9 cellular contexts compared by ENCODE assay signal in the genomic region with DNA sequence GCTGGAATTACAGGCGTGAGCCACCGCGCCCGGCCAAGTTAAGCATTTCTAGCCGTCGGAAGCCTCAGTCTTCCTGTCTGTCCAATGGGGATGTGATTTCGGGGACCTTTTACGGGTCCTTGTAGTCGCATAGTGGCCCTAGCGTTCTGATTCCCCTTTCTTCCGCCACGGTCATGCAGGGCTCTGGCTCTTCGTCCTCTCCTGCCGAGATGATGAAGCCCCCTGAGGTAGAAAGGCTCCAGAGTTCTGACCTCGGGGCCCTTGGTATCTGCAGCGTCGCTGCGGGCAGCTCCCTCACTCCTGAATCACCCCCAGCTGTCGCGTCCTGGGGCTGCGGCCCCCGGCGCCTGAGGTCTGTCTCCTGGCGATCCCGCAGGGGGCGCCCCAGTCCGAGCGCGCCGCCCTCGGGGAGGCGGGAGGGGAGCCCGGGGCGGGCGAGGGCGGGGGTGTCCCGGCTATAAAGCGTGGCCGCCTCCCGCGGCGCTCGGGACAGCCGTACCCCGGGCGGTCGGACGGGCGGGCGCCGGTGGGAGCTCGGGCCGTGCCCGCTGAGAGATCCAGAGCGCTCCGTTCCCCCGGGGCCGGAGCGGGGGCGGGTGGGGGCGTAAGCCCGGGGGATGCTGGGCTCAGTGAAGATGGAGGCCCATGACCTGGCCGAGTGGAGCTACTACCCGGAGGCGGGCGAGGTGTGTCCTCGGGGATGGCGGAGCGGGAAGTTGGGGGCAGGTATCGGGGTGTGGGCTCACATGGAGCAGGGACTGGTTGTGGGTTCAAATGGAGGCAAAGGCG. TPM values are rescaled to one million over a fixed set of nuclear protein-coding genes. Genes with fewer than 3 reads are reported as not detected.
DNase-seq lines count a peak whose midpoint lies in the region; ATAC-seq and TF ChIP-seq lines count a peak whose summit lies in the region.
"Had no signal": no experiment of that assay in that cellular context is flagged by ENCODE, and none has a peak within 500 bp of the region (broad histone marks: within the 10 kb centered on the region; RNA-seq: fewer than 3 reads in every experiment).

A gene (plus strand): TSS at position 487 of the 789 bp plus-strand sequence. CDS start 131 bp downstream, at position 618.

- H3K27ac ChIP-seq in BLaER1 treated with 17β-estradiol and CSF1 and Interleukin-3, amounts not matched to agents 10 nM and 100 nM: peak within 1 kb of the TSS in 4 of 11 experiments; percentile 93 to 99 (median 94); a peak in 5 of 22 replicates
- H3K27ac ChIP-seq in parathyroid adenoma: no peak within 1 kb of the TSS

- DNase-seq in NCI-H748 treated with DMSO at 0.1 percent for 48 hours (lab: John Stamatoyannopoulos, UW): peak; percentile 49
- DNase-seq in glomerular visceral epithelial cell (ENCODE audit: extremely low spot score): peak; percentile 69
- no peak for DNase-seq in occipital lobe (lab: John Stamatoyannopoulos, UW)
- no peak for DNase-seq in lower leg skin (ENCODE audit: low spot score in 2 of 2)

- peak within 1 kb of the TSS; percentile 92 for H3K27ac Mint-ChIP-seq in activated T-helper 17 cell treated with anti-CD3 and anti-CD28 coated beads, Interleukin-2, amount 50 U/mL, for 72 hours

- peak within 1 kb of the TSS in 9 of 11 experiments; percentile 51 to 99 (median 95); a peak in 16 of 22 replicates for H3K9ac ChIP-seq in BLaER1 treated with 17β-estradiol and CSF1 and Interleukin-3, amounts not matched to agents 10 nM and 100 nM
- H3K9ac ChIP-seq in parathyroid adenoma: no peak within 1 kb of the TSS

- peak; percentile 36 for TF ChIP-seq CTCF in parathyroid adenoma (IDR thresholded peaks at IDR 0.05)
- TF ChIP-seq CTCF in lower leg skin (IDR thresholded peaks at IDR 0.05): no peak

- peak; percentile 35 for ATAC-seq in GM21423 (IDR thresholded peaks at IDR 0.05; ENCODE audit: unreplicated experiment)
- ATAC-seq in activated T-helper 17 cell treated with anti-CD3 and anti-CD28 coated beads, Interleukin-2, amount 50 U/mL, for 72 hours (replicated peaks): peak; percentile 56

- H4K20me1 ChIP-seq in BLaER1 treated with 17β-estradiol and CSF1 and Interleukin-3, amounts not matched to agents 10 nM and 100 nM: peaks cover 4 to 28% (median 19%) of the 10 kb centered on the region in 11 experiments; a peak in 16 of 22 replicates

- H3K36me3 Mint-ChIP-seq in activated T-helper 17 cell treated with anti-CD3 and anti-CD28 coated beads, Interleukin-2, amount 50 U/mL, for 72 hours (ENCODE audit: low read depth): peaks cover 35% of the 10 kb centered on the region

- H2AFZ ChIP-seq in parathyroid adenoma: peak within 1 kb of the TSS; percentile 82

- peaks cover 3% of the 10 kb centered on the region for H3K79me2 ChIP-seq in parathyroid adenoma

- H3K4me1 ChIP-seq in BLaER1 treated with 17β-estradiol and CSF1 and Interleukin-3, amounts not matched to agents 10 nM and 100 nM: peaks cover 21 to 26% (median 24%) of the 10 kb centered on the region in 10 experiments
- H3K4me1 ChIP-seq in parathyroid adenoma: peaks cover 3% of the 10 kb centered on the region

- peaks cover 18 to 29% (median 21%) of the 10 kb centered on the region in 11 experiments for H3K36me3 ChIP-seq in BLaER1 treated with 17β-estradiol and CSF1 and Interleukin-3, amounts not matched to agents 10 nM and 100 nM
- no peaks in the 10 kb centered on the region for H3K36me3 ChIP-seq in parathyroid adenoma (ENCODE audit: control insufficient read depth, insufficient read depth, low read length)

- H3K27me3 Mint-ChIP-seq in activated T-helper 17 cell treated with anti-CD3 and anti-CD28 coated beads, Interleukin-2, amount 50 U/mL, for 72 hours: peaks cover 4% of the 10 kb centered on the region

- 5 to 10% methylated on average over 25 to 27 of the region's 71 CpGs for WGBS in lower leg skin, 2 donors

- no peaks in the 10 kb centered on the region for H3K9me3 ChIP-seq in BLaER1 treated with 17β-estradiol and CSF1 and Interleukin-3, amounts not matched to agents 10 nM and 100 nM (replicated peaks in 1 of 11)
- no peaks in the 10 kb centered on the region for H3K9me3 ChIP-seq in parathyroid adenoma (ENCODE audit: control insufficient read depth, low read length)

- peak within 1 kb of the TSS; percentile 93 for H3K4me3 Mint-ChIP-seq in activated T-helper 17 cell treated with anti-CD3 and anti-CD28 coated beads, Interleukin-2, amount 50 U/mL, for 72 hours

- H3K4me2 ChIP-seq in BLaER1 treated with 17β-estradiol and CSF1 and Interleukin-3, amounts not matched to agents 10 nM and 100 nM: peak within 1 kb of the TSS; percentile 78 to 96 (median 86)
- H3K4me2 ChIP-seq in parathyroid adenoma (ENCODE audit: low read length): peak within 1 kb of the TSS; percentile 63

- TF ChIP-seq POLR2A in lower leg skin (IDR thresholded peaks at IDR 0.05): no peak

- peaks cover 31 to 48% (median 42%) of the 10 kb centered on the region in 11 experiments for H3K27me3 ChIP-seq in BLaER1 treated with 17β-estradiol and CSF1 and Interleukin-3, amounts not matched to agents 10 nM and 100 nM
- no peaks in the 10 kb centered on the region for H3K27me3 ChIP-seq in parathyroid adenoma (ENCODE audit: control insufficient read depth, insufficient read depth, low read length)

- intact Hi-C loops in lower leg skin (cut with DNase I; ENCODE audit: low total_unique reads): no loop called here

- peaks cover 11% of the 10 kb centered on the region for H3K4me1 Mint-ChIP-seq in activated T-helper 17 cell treated with anti-CD3 and anti-CD28 coated beads, Interleukin-2, amount 50 U/mL, for 72 hours

- H3K9me3 Mint-ChIP-seq in activated T-helper 17 cell treated with anti-CD3 and anti-CD28 coated beads, Interleukin-2, amount 50 U/mL, for 72 hours: no peaks in the 10 kb centered on the region

- peak within 1 kb of the TSS; percentile 53 to 98 (median 80) for H3K4me3 ChIP-seq in BLaER1 treated with 17β-estradiol and CSF1 and Interleukin-3, amounts not matched to agents 10 nM and 100 nM
- H3K4me3 ChIP-seq in parathyroid adenoma (ENCODE audit: low read depth, low read length) (peak within 1 kb of the TSS; percentile 86), lower leg skin (ENCODE audit: low read depth, poor library complexity, severe bottlenecking) (no peak within 1 kb of the TSS)

RNA-seq across cellular contexts. Expression of the gene that starts here (rescaled TPM):
- total RNA-seq in activated T-helper 17 cell treated with anti-CD3 and anti-CD28 coated beads, Interleukin-2, amount 50 U/mL, for 72 hours: 1 to 10 TPM in 1 of 2 donors, under 1 TPM in 1; 0.32 to 1.9 TPM
- total RNA-seq in occipital lobe (not detected), lower leg skin (under 1 TPM in 1 of 4 donors, not detected in 3; 0.12 TPM)
- total RNA-seq: NCI-H460 had no signal

Comparison
In these comparisons a context has a peak if more than half of its experiments do, and no peak if none do; other contexts are left out.
1. DNase-seq: peak in NCI-H748 treated with DMSO at 0.1 percent for 48 hours (single experiment) and glomerular visceral epithelial cell (single experiment); none in occipital lobe (single experiment) and lower leg skin (0 of 2).